ENCODE assay signal across 26 cellular contexts in genomic region chr9:38282756-38283155, GRCh38.
"Had no signal": no experiment of that assay in that cellular context is flagged by ENCODE, and none has a peak within 500 bp of the region (broad histone marks: within the 10 kb centered on the region; RNA-seq: fewer than 3 reads in every experiment).

No MANE protein-coding gene starts in this region.

- H3K27me3 ChIP-seq: adrenal gland, body of pancreas, gastrocnemius medialis had no signal

- H3K4me3 ChIP-seq: adrenal gland, body of pancreas, gastrocnemius medialis, heart left ventricle had no signal

- ATAC-seq: activated CD4-positive, alpha-beta T cell treated with anti-CD3 and anti-CD28 coated beads for 36 hours; activated CD8-positive, alpha-beta T cell treated with anti-CD3 and anti-CD28 coated beads, Interleukin-2, amount 10 ng/mL, durations not matched to agents 7 days and 5 days; activated naive CD8-positive, alpha-beta T cell treated with anti-CD3 and anti-CD28 coated beads, Interleukin-2, amount 50 U/mL, for 24 hours; activated T-cell treated with anti-CD3 and anti-CD28 coated beads, Interleukin-2, amount 50 U/mL, for 4 hours; activated T-helper 17 cell treated with anti-CD3 and anti-CD28 coated beads, Interleukin-2, amount 50 U/mL, for 72 hours; esophagus mucosa; foreskin keratinocyte; gastrocnemius medialis; heart left ventricle had no signal

- H3K4me1 ChIP-seq: adrenal gland, foreskin keratinocyte, gastrocnemius medialis, heart left ventricle had no signal

- H3K36me3 ChIP-seq: adrenal gland, gastrocnemius medialis, heart left ventricle had no signal

- H3K9me3 ChIP-seq: adrenal gland, body of pancreas, gastrocnemius medialis, heart left ventricle had no signal

- H3K27ac ChIP-seq: adrenal gland, body of pancreas, foreskin keratinocyte, gastrocnemius medialis, heart left ventricle had no signal

- DNase-seq: activated CD4-positive, alpha-beta memory T cell treated with anti-CD3 and anti-CD28 coated beads for 36 hours; activated CD4-positive, alpha-beta T cell treated with anti-CD3 and anti-CD28 coated beads for 36 hours; activated CD4-positive, alpha-beta T cell treated with anti-CD3 and anti-CD28 coated beads, Interleukin-2, amount 10 ng/mL, durations not matched to agents 24 days and 14 days; activated CD4-positive, CD25-positive, alpha-beta regulatory T cell; activated CD4-positive, CD25-positive, alpha-beta regulatory T cell treated with anti-CD3 and anti-CD28 coated beads, Interleukin-2, amount 50 U/mL, for 72 hours; activated CD8-positive, alpha-beta T cell treated with anti-CD3 and anti-CD28 coated beads, Interleukin-2, amount 10 ng/mL, durations not matched to agents 7 days and 5 days; activated effector memory CD4-positive, alpha-beta T cell treated with Interleukin-2 at 50 U/mL for 16 hours; activated gamma-delta T cell treated with Interleukin-2 at 50 U/mL for 16 hours; activated naive CD4-positive, alpha-beta T cell treated with anti-CD3 and anti-CD28 coated beads for 36 hours; activated naive CD8-positive, alpha-beta T cell treated with anti-CD3 and anti-CD28 coated beads for 36 hours; activated naive CD8-positive, alpha-beta T cell treated with anti-CD3 and anti-CD28 coated beads, Interleukin-2, amount 50 U/mL, for 24 hours; activated T-cell treated with anti-CD3 and anti-CD28 coated beads, Interleukin-2, amount 50 U/mL, for 4 hours; adrenal gland; amygdala; aorta; caudate nucleus; effector memory CD4-positive, alpha-beta T cell; endodermal cell; foreskin keratinocyte; gastrocnemius medialis; glutamatergic neuron; heart left ventricle; T-helper 2 cell had no signal
